In the genomic region with DNA sequence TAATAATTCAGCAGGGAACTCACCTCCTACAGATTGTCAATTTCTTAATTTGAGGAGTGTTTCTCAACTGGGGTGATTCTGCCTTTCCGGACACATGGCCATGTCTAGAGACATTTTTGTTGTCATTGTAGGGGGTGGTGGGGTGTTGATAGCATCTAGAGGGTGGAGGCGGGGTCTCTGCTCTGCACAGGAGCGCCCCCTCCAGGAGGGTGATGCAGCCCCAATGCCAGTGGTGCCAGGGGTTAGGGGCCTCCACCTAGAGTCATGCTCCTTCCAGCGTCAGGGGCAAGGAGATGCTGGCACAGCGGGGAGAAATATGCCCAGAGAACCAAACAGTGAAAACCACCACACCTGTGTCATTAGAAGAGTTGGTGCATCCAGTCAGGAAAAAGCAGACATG, we compare ENCODE assay signal across 6 cellular contexts. TPM values are rescaled to one million over a fixed set of nuclear protein-coding genes. Genes with fewer than 3 reads are reported as not detected.
"Had no signal": no experiment of that assay in that cellular context is flagged by ENCODE, and none has a peak within 500 bp of the region (broad histone marks: within the 10 kb centered on the region; RNA-seq: fewer than 3 reads in every experiment).

No MANE protein-coding gene starts in this region.

RNA-seq across cellular contexts. Expression of gene ZSCAN5C, which starts 5.5 kb away (rescaled TPM):
- total RNA-seq: MCF 10A, NCI-H460, Peyer's patch, Right ventricle myocardium superior, SJSA1 had no signal
- polyA plus RNA-seq: SK-N-SH had no signal

RNA-seq across cellular contexts. Expression of gene ZSCAN5B, which starts 10.0 kb away (rescaled TPM):
- total RNA-seq: MCF 10A, NCI-H460, Peyer's patch, Right ventricle myocardium superior, SJSA1 had no signal
- polyA plus RNA-seq: SK-N-SH had no signal

RNA-seq across cellular contexts. Expression of gene GALP, which starts 31.8 kb away (rescaled TPM):
- total RNA-seq: MCF 10A, Peyer's patch, Right ventricle myocardium superior, SJSA1 had no signal
- polyA plus RNA-seq: SK-N-SH had no signal
